ENCODE assay signal across 11 cellular contexts in the genomic region with DNA sequence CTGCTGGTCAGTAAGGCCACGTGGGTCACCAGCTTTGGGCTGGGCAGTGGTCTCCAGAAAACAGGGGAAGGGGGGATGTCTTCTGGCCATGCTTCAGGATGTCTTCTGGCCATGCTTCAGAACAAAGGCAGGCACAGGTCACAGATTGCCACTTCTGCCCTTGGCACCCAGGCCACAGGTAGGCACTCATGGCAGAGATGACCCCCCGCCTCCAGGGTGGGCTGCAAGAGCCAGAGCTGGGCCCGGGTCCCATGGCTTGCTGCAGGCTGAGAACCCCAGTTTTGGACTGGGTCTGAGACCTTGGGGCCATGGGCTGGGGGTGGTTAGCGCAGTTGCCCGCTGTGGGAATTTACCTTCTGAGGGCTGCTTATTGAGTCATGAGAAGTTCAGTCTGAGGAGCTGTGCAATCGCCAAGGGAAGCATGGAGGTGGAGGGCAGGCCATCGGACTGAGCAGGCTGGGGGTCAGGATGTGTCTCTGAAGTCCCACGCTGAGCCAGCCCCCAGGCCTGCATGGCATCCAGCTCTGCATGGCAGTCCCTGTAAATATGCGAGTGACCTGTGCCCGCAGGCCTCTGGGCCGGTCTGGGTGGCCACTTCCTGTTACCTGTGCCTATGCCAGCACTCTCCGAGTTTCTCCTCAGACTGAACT. TPM values are rescaled to one million over a fixed set of nuclear protein-coding genes. Genes with fewer than 3 reads are reported as not detected.
A peak's percentile ranks its signal among the peaks of the same experiment; 100 is the strongest.
DNase-seq lines count a peak whose midpoint lies in the region; ATAC-seq and TF ChIP-seq lines count a peak whose summit lies in the region.
"Had no signal": no experiment of that assay in that cellular context is flagged by ENCODE, and none has a peak within 500 bp of the region (broad histone marks: within the 10 kb centered on the region; RNA-seq: fewer than 3 reads in every experiment).

No MANE protein-coding gene starts in this region.

- H3K27ac Mint-ChIP-seq in endothelial cell (ENCODE audit: unreplicated experiment) = no peak overlapping the region

- in situ Hi-C loops in HAP-1 (cut with MboI; ENCODE audit: low sequenced_read_pairs) = no loop called here

- H3K27me3 ChIP-seq in HAP-1 (ENCODE audit: low read depth) (no peaks in the 10 kb centered on the region), RWPE2 (ENCODE audit: insufficient read depth, poor library complexity, severe bottlenecking) (no peaks in the 10 kb centered on the region)

- TF ChIP-seq CTCF in RWPE2 (IDR thresholded peaks at IDR 0.05; ENCODE audit: poor library complexity, severe bottlenecking) (peak; percentile 25), endothelial cell (IDR thresholded peaks at IDR 0.05; ENCODE audit: unreplicated experiment) (no peak), retinal pigment epithelial cell (conservative IDR thresholded peaks at IDR 0.05; ENCODE audit: low read depth, low read length) (no peak)

- H3K36me3 ChIP-seq in HAP-1 (replicated peaks) (no peaks in the 10 kb centered on the region), RWPE2 (ENCODE audit: low read depth) (no peaks in the 10 kb centered on the region)
- H3K36me3 ChIP-seq: left lung had no signal

- no peaks in the 10 kb centered on the region for H3K9me3 Mint-ChIP-seq in endothelial cell (ENCODE audit: unreplicated experiment)

- H3K4me3 Mint-ChIP-seq in endothelial cell (ENCODE audit: unreplicated experiment) = peak overlapping the region; percentile 80

- intact Hi-C loops in posterior vena cava (cut with DNase I) = no loop called here

- ATAC-seq in RWPE2 (ENCODE audit: low read depth) = no peak
- ATAC-seq: left lung had no signal

- H3K9me3 ChIP-seq in HAP-1 = no peaks in the 10 kb centered on the region
- no peaks in the 10 kb centered on the region for H3K9me3 ChIP-seq in RWPE2 (ENCODE audit: severe bottlenecking)
- H3K9me3 ChIP-seq: left lung had no signal

- H3K36me3 Mint-ChIP-seq in endothelial cell (ENCODE audit: low read depth, unreplicated experiment) = peaks cover 5% of the 10 kb centered on the region

- H3K4me3 ChIP-seq in HAP-1 (peak overlapping the region; percentile 55), RWPE2 (ENCODE audit: severe bottlenecking) (peak overlapping the region; percentile 88), retinal pigment epithelial cell (ENCODE audit: low read length) (peak overlapping the region; percentile 68)

- DNase-seq in HAP-1 (ENCODE audit: low spot score in 2 of 2) = no peak
- no peak for DNase-seq in RWPE2 (ENCODE audit: low spot score)
- no peak for DNase-seq in endothelial cell (ENCODE audit: low spot score)
- no peak for DNase-seq in retinal pigment epithelial cell (ENCODE audit: low read depth)
- DNase-seq in KG1 (lab: John Stamatoyannopoulos, UW) = no peak
- no peak for DNase-seq in dedifferentiated amniotic fluid mesenchymal stem cell (ENCODE audit: extremely low spot score)
- DNase-seq in posterior vena cava (ENCODE audit: low spot score) = no peak
- no peak for DNase-seq in NAMALWA (ENCODE audit: low spot score)
- DNase-seq: left lung; NCI-H1048; stimulated activated CD4-positive, alpha-beta T cell treated with anti-CD3 and anti-CD28 coated beads, Interleukin-2, amount 100 ng/mL, for 48 hours had no signal

- H3K4me1 Mint-ChIP-seq in endothelial cell (ENCODE audit: unreplicated experiment) = peaks cover 17% of the 10 kb centered on the region

- H3K27ac ChIP-seq in RWPE2 (ENCODE audit: poor library complexity, severe bottlenecking) = no peak overlapping the region
- H3K27ac ChIP-seq: left lung had no signal

- peaks cover 30% of the 10 kb centered on the region for H3K27me3 Mint-ChIP-seq in endothelial cell (ENCODE audit: unreplicated experiment)

- H3K4me1 ChIP-seq in HAP-1 = peaks cover 45% of the 10 kb centered on the region
- peaks cover 22% of the 10 kb centered on the region for H3K4me1 ChIP-seq in RWPE2 (ENCODE audit: insufficient read depth, poor library complexity, severe bottlenecking)

RNA-seq across cellular contexts. Expression of a gene that starts 1.6 kb away (rescaled TPM):
- total RNA-seq in endothelial cell (ENCODE audit: unreplicated experiment) (7.6 TPM), posterior vena cava (10 to 100 TPM; 11.2 to 11.5 TPM)

RNA-seq across cellular contexts. Expression of a gene that starts 5.1 kb away (rescaled TPM):
- total RNA-seq in endothelial cell (ENCODE audit: unreplicated experiment) = 116 TPM
- total RNA-seq in posterior vena cava = 10 to 100 TPM; 28.1 to 43.5 TPM

RNA-seq across cellular contexts. Expression of a gene that starts 26.1 kb away (rescaled TPM):
- total RNA-seq in endothelial cell (ENCODE audit: unreplicated experiment) = 15.7 TPM
- total RNA-seq in posterior vena cava = 10 to 100 TPM; 33.1 to 34.7 TPM

RNA-seq across cellular contexts. Expression of a gene that starts 27.7 kb away (rescaled TPM):
- total RNA-seq in endothelial cell (ENCODE audit: unreplicated experiment) (1.7 TPM), posterior vena cava (1 to 10 TPM; 4.5 to 5.9 TPM)

RNA-seq across cellular contexts. Expression of a gene that starts 28.1 kb away (rescaled TPM):
- total RNA-seq in endothelial cell (ENCODE audit: unreplicated experiment) (13.0 TPM), posterior vena cava (10 to 100 TPM; 26.7 to 31.6 TPM)
